ENCODE assay signal across 16 cellular contexts in the genomic region with DNA sequence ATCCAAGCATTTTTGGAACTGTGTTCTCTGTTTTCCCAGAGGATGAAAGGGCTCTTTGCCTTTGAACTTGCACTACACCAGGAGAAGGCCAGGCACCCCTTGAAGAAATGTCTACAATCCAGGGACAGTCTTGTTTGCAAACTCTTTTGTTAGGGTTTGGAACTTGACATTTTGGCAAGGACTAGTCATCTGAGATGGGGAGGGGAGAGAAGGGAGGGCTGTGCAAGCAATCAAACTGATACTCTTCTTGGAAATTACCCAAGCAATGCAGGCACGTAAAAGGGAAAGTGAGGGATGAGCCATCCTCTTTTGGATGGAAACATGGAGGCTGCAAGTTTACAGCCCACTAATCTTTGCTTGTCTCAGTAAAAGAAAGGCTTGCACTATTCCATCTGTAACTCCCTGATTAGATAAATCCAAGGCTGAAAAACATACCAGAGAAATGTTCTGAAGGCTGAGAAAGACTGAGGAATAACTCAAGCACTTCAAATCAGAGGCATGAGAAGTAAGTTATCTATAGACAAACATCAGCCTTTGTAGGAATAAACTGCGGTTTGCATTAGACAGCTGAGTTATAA.
DNase-seq lines count a peak whose midpoint lies in the region; ATAC-seq and TF ChIP-seq lines count a peak whose summit lies in the region.
"Had no signal": no experiment of that assay in that cellular context is flagged by ENCODE, and none has a peak within 500 bp of the region (broad histone marks: within the 10 kb centered on the region; RNA-seq: fewer than 3 reads in every experiment).

No MANE protein-coding gene starts in this region.

- TF ChIP-seq CTCF in WI38 (IDR thresholded peaks at IDR 0.05; ENCODE audit: low read depth, low read length), result no peak

- H3K4me1 ChIP-seq in right cardiac atrium (ENCODE audit: control insufficient read depth, insufficient read depth, low read length), result peaks cover 2% of the 10 kb centered on the region

- no peaks in the 10 kb centered on the region for H3K27me3 Mint-ChIP-seq in activated naive CD8-positive, alpha-beta T cell treated with anti-CD3 and anti-CD28 coated beads, Interleukin-2, amount 50 U/mL, for 24 hours
- H3K27me3 Mint-ChIP-seq in activated naive CD8-positive, alpha-beta T cell treated with anti-CD3 and anti-CD28 coated beads for 36 hours, result no peaks in the 10 kb centered on the region
- H3K27me3 Mint-ChIP-seq in stimulated activated naive CD8-positive, alpha-beta T cell treated with anti-CD3 and anti-CD28 coated beads, Interleukin-15, Interleukin-2, amounts not matched to agents 100 ng/mL and 50 ng/mL, for 24 hours, result no peaks in the 10 kb centered on the region
- H3K27me3 Mint-ChIP-seq: activated naive CD4-positive, alpha-beta T cell treated with anti-CD3 and anti-CD28 coated beads, Interleukin-2, amount 50 U/mL, for 24 hours; memory B cell; T-helper 17 cell had no signal

- DNase-seq in activated naive CD8-positive, alpha-beta T cell treated with anti-CD3 and anti-CD28 coated beads, Interleukin-2, amount 50 U/mL, for 24 hours, result no peak
- DNase-seq in activated naive CD8-positive, alpha-beta T cell treated with anti-CD3 and anti-CD28 coated beads for 36 hours, result no peak
- DNase-seq in fibroblast of peridontal ligament (ENCODE audit: extremely low read depth), result peak; percentile 53
- no peak for DNase-seq in left lobe of liver (ENCODE audit: low spot score)
- no peak for DNase-seq in right cardiac atrium
- DNase-seq: DMS 273 treated with DMSO at 0.1 percent for 48 hours, H7, NCI-H146, RPMI8226, T-helper 17 cell, transverse colon had no signal

- peak; percentile 38 for ATAC-seq in activated naive CD8-positive, alpha-beta T cell treated with anti-CD3 and anti-CD28 coated beads, Interleukin-2, amount 50 U/mL, for 24 hours
- ATAC-seq in left lobe of liver (no peak), right cardiac atrium (no peak), HG02938 (IDR thresholded peaks at IDR 0.05; ENCODE audit: unreplicated experiment) (no peak)
- ATAC-seq: T-helper 17 cell had no signal

- H3K4me1 Mint-ChIP-seq in activated naive CD8-positive, alpha-beta T cell treated with anti-CD3 and anti-CD28 coated beads, Interleukin-2, amount 50 U/mL, for 24 hours, result peaks cover 70% of the 10 kb centered on the region
- H3K4me1 Mint-ChIP-seq in activated naive CD8-positive, alpha-beta T cell treated with anti-CD3 and anti-CD28 coated beads for 36 hours, result peaks cover 45% of the 10 kb centered on the region
- peaks cover 88% of the 10 kb centered on the region for H3K4me1 Mint-ChIP-seq in stimulated activated naive CD8-positive, alpha-beta T cell treated with anti-CD3 and anti-CD28 coated beads, Interleukin-15, Interleukin-2, amounts not matched to agents 100 ng/mL and 50 ng/mL, for 24 hours (ENCODE audit: low read depth)

- H3K4me3 Mint-ChIP-seq in activated naive CD8-positive, alpha-beta T cell treated with anti-CD3 and anti-CD28 coated beads, Interleukin-2, amount 50 U/mL, for 24 hours, result no peak overlapping the region
- no peak overlapping the region for H3K4me3 Mint-ChIP-seq in activated naive CD8-positive, alpha-beta T cell treated with anti-CD3 and anti-CD28 coated beads for 36 hours
- H3K4me3 Mint-ChIP-seq in stimulated activated naive CD8-positive, alpha-beta T cell treated with anti-CD3 and anti-CD28 coated beads, Interleukin-15, Interleukin-2, amounts not matched to agents 100 ng/mL and 50 ng/mL, for 24 hours, result no peak overlapping the region
- H3K4me3 Mint-ChIP-seq: activated naive CD4-positive, alpha-beta T cell treated with anti-CD3 and anti-CD28 coated beads, Interleukin-2, amount 50 U/mL, for 24 hours; memory B cell; T-helper 17 cell had no signal

- 46% methylated on average over 2 of the region's 2 CpGs for WGBS in right cardiac atrium

- no peaks in the 10 kb centered on the region for H3K27me3 ChIP-seq in right cardiac atrium (ENCODE audit: control insufficient read depth, insufficient read depth)
- H3K27me3 ChIP-seq: transverse colon had no signal

- no peaks in the 10 kb centered on the region for H3K9me3 Mint-ChIP-seq in activated naive CD8-positive, alpha-beta T cell treated with anti-CD3 and anti-CD28 coated beads, Interleukin-2, amount 50 U/mL, for 24 hours
- peaks cover 9% of the 10 kb centered on the region for H3K9me3 Mint-ChIP-seq in activated naive CD8-positive, alpha-beta T cell treated with anti-CD3 and anti-CD28 coated beads for 36 hours
- H3K9me3 Mint-ChIP-seq in stimulated activated naive CD8-positive, alpha-beta T cell treated with anti-CD3 and anti-CD28 coated beads, Interleukin-15, Interleukin-2, amounts not matched to agents 100 ng/mL and 50 ng/mL, for 24 hours, result no peaks in the 10 kb centered on the region
- H3K9me3 Mint-ChIP-seq: activated naive CD4-positive, alpha-beta T cell treated with anti-CD3 and anti-CD28 coated beads, Interleukin-2, amount 50 U/mL, for 24 hours had no signal

- H3K36me3 Mint-ChIP-seq in activated naive CD8-positive, alpha-beta T cell treated with anti-CD3 and anti-CD28 coated beads, Interleukin-2, amount 50 U/mL, for 24 hours (ENCODE audit: low read depth), result peaks cover 6% of the 10 kb centered on the region
- peaks cover 13% of the 10 kb centered on the region for H3K36me3 Mint-ChIP-seq in activated naive CD8-positive, alpha-beta T cell treated with anti-CD3 and anti-CD28 coated beads for 36 hours
- H3K36me3 Mint-ChIP-seq in stimulated activated naive CD8-positive, alpha-beta T cell treated with anti-CD3 and anti-CD28 coated beads, Interleukin-15, Interleukin-2, amounts not matched to agents 100 ng/mL and 50 ng/mL, for 24 hours (ENCODE audit: low read depth), result no peaks in the 10 kb centered on the region

- intact Hi-C loops in right cardiac atrium (cut with DNase I), result no loop called here

- H3K27ac Mint-ChIP-seq in activated naive CD8-positive, alpha-beta T cell treated with anti-CD3 and anti-CD28 coated beads, Interleukin-2, amount 50 U/mL, for 24 hours, result peak overlapping the region; percentile 46
- H3K27ac Mint-ChIP-seq in activated naive CD8-positive, alpha-beta T cell treated with anti-CD3 and anti-CD28 coated beads for 36 hours, result no peak overlapping the region
- H3K27ac Mint-ChIP-seq in stimulated activated naive CD8-positive, alpha-beta T cell treated with anti-CD3 and anti-CD28 coated beads, Interleukin-15, Interleukin-2, amounts not matched to agents 100 ng/mL and 50 ng/mL, for 24 hours, result peak overlapping the region; percentile 50
- H3K27ac Mint-ChIP-seq: activated naive CD4-positive, alpha-beta T cell treated with anti-CD3 and anti-CD28 coated beads, Interleukin-2, amount 50 U/mL, for 24 hours; memory B cell had no signal

- H3K9me3 ChIP-seq in right cardiac atrium (ENCODE audit: control insufficient read depth, low read length), result no peaks in the 10 kb centered on the region
- H3K9me3 ChIP-seq: transverse colon had no signal

- no peak overlapping the region for H3K27ac ChIP-seq in right cardiac atrium (ENCODE audit: low read length)
- H3K27ac ChIP-seq: transverse colon had no signal

- H3K4me3 ChIP-seq in WI38 (ENCODE audit: low read depth, low read length) (peak overlapping the region; percentile 20; the same call in 1 of the 2 replicates), right cardiac atrium (ENCODE audit: low read length) (no peak overlapping the region)
- H3K4me3 ChIP-seq: transverse colon had no signal
